Comparison of ENCODE assay signal across 1 cellular context in the genomic region with DNA sequence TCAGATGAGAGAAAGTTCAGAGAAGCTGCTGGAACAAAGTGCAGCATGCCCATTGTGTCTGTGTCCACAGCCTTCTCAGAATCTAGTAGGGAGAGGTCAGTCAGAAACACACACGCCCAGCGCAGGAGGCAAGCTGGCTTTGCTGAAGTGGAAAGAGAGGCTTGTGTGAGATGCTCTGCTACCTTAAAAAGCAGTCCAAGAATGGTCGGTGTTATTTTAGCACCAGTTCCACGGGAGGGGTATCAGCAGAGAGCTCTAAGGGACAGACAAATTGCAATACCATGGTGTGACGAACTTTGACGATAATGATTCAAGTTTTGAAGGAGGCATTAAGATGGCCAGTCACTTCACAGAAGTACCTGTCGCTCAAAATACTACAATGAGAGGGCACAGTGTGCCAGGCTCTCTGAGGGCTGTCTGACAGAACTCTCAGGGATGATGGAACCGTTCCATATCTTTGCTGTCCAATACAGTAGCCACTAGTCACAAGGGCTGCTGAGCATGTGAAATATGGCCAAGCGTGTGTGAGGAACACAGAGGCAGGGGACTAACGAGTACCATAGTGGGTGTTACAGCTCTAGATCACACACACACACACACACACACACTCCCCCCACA.
TF ChIP-seq lines count a peak whose summit lies in the region.

No MANE protein-coding gene starts in this region.

TF ChIP-seq in GM12878, 131 proteins besides CTCF, POLR2A, EP300 and RAD21 (continued from another document):
- no peak for TF ChIP-seq SUZ12 (IDR thresholded peaks at IDR 0.05; ENCODE audit: unreplicated experiment)
